Comparison of ENCODE assay signal across 8 cellular contexts in genomic region chr13:75762967-75763366, GRCh38.
DNase-seq lines count a peak whose midpoint lies in the region; ATAC-seq, FAIRE-seq and TF ChIP-seq lines count a peak whose summit lies in the region.

No MANE protein-coding gene starts in this region.

- peaks cover 1 to 3% of the 10 kb centered on the region in 2 experiments; a peak in 2 of 5 replicates for H3K36me3 ChIP-seq in HepG2 (replicated peaks in 1 of 2; ENCODE audit: control insufficient read depth in 1 of 2, insufficient read depth in 2 of 2, low read length in 2 of 2)
- no peaks in the 10 kb centered on the region for H3K36me3 ChIP-seq in upper lobe of left lung
- no peaks in the 10 kb centered on the region for H3K36me3 ChIP-seq in BE2C

- H3K4me3 ChIP-seq in HepG2 (replicated peaks in 1 of 3; ENCODE audit: insufficient read depth in 1 of 3, low read depth in 2 of 3, low read length in 3 of 3) (peak overlapping the region; percentile 72 to 98 (median 77)), upper lobe of left lung (peak overlapping the region in 3 of 4 donors; percentile 34 to 43 (median 42)), BE2C (ENCODE audit: low read depth, low read length) (no peak overlapping the region)

- peaks cover 74% of the 10 kb centered on the region for H3K79me2 ChIP-seq in HepG2 (ENCODE audit: insufficient read depth, low read length)

- in situ Hi-C loops in HepG2 (cut with HindIII; ENCODE audit: extremely low pct_ligation_motif_present, low pct_unique_long_range_greater_than_20kb): loop anchor here (5.0 kb wide), 1 partner anchor 34 kb away; no protein-coding TSS in a partner anchor
- in situ Hi-C loops in ACHN (cut with HindIII; ENCODE audit: low pct_ligation_motif_present, low pct_unique_long_range_greater_than_20kb, low sequenced_read_pairs): no loop called here

- H3K36me3 Mint-ChIP-seq in activated naive CD4-positive, alpha-beta T cell treated with anti-CD3 and anti-CD28 coated beads for 36 hours (ENCODE audit: low read depth): peaks cover 12% of the 10 kb centered on the region
- H3K36me3 Mint-ChIP-seq in activated B cell treated with CpG ODN at 0.5 μM for 24 hours (ENCODE audit: low read depth): no peaks in the 10 kb centered on the region

- H3K27ac Mint-ChIP-seq in activated naive CD4-positive, alpha-beta T cell treated with anti-CD3 and anti-CD28 coated beads for 36 hours: peak overlapping the region; percentile 83
- no peak overlapping the region for H3K27ac Mint-ChIP-seq in activated B cell treated with CpG ODN at 0.5 μM for 24 hours

- ATAC-seq in activated B cell treated with CpG ODN at 0.5 μM for 24 hours (ENCODE audit: low read depth) (no peak), HepG2 (no peak), upper lobe of left lung (ENCODE audit: low FRiP score in 2 of 2) (no peak)

- H4K20me1 ChIP-seq in HepG2 (ENCODE audit: insufficient read depth, low read length): peaks cover 30% of the 10 kb centered on the region

- H3K9me3 ChIP-seq in HepG2 (ENCODE audit: low read length): no peaks in the 10 kb centered on the region
- no peaks in the 10 kb centered on the region for H3K9me3 ChIP-seq in upper lobe of left lung
- H3K9me3 ChIP-seq in BE2C: no peaks in the 10 kb centered on the region

- no peak for TF ChIP-seq EP300 in HepG2 (IDR thresholded peaks at IDR 0.05; ENCODE audit: low read depth in 2 of 2, low read length in 2 of 2)
- TF ChIP-seq EP300 in HepG2 (CRISPR knock-in tag; IDR thresholded peaks at IDR 0.05; ENCODE audit: borderline replicate concordance): no peak
- no peak for TF ChIP-seq EP300 in upper lobe of left lung (IDR thresholded peaks at IDR 0.05)

- intact Hi-C loops in activated naive CD4-positive, alpha-beta T cell treated with anti-CD3 and anti-CD28 coated beads for 36 hours (cut with micrococcal nuclease): loop anchor here (1.0 to 5.0 kb wide), 15 partner anchors 8 to 1564 kb away; partner anchors contain the start of genes LMO7, MYCBP2 and TBC1D4
- intact Hi-C loops in activated B cell treated with CpG ODN at 0.5 μM for 24 hours (cut with micrococcal nuclease): no loop called here
- intact Hi-C loops in HepG2 (cut with micrococcal nuclease; ENCODE audit: unreplicated experiment): loop anchor here (2.0 to 5.0 kb wide), 2 partner anchors 28 to 66 kb away; no protein-coding TSS in a partner anchor

- H2AFZ ChIP-seq in HepG2 (ENCODE audit: low read length): no peak overlapping the region

- H3K9ac ChIP-seq in HepG2 (ENCODE audit: insufficient read depth, low read depth, low read length): peak overlapping the region; percentile 83

- 0% methylated on average over 2 of the region's 2 CpGs for WGBS in HepG2 (ENCODE audit: low lambda C conversion rate)
- 43 to 58% methylated on average over 2 of the region's 2 CpGs for WGBS in upper lobe of left lung, 2 donors

- H3K4me1 Mint-ChIP-seq in activated naive CD4-positive, alpha-beta T cell treated with anti-CD3 and anti-CD28 coated beads for 36 hours (ENCODE audit: low read depth): peaks cover 77% of the 10 kb centered on the region
- H3K4me1 Mint-ChIP-seq in activated B cell treated with CpG ODN at 0.5 μM for 24 hours: peaks cover 27% of the 10 kb centered on the region

- BruUV-seq in HepG2 (replicated peaks; lab: Mats Ljungman, UMichigan): no TSS peak

- no peak for TF ChIP-seq RAD21 in HepG2 (CRISPR knock-in tag; IDR thresholded peaks at IDR 0.05)

- H3K4me1 ChIP-seq in HepG2 (ENCODE audit: insufficient read depth, low read length) (peaks cover 57% of the 10 kb centered on the region), upper lobe of left lung (peaks cover 0 to 12% (median 9%) of the 10 kb centered on the region in 4 donors), BE2C (peaks cover 7% of the 10 kb centered on the region; the same call in 1 of the 2 replicates)

- DNase-seq in activated naive CD4-positive, alpha-beta T cell treated with anti-CD3 and anti-CD28 coated beads for 36 hours: no peak
- no peak for DNase-seq in activated naive CD4-positive, alpha-beta T cell (lab: John Stamatoyannopoulos, UW)
- DNase-seq in activated B cell treated with CpG ODN at 0.5 μM for 24 hours (no peak), HepG2 (ENCODE audit: low spot score) (peak; percentile 26), upper lobe of left lung (no peak), ACHN (no peak), superior temporal gyrus (ENCODE audit: extremely low spot score) (no peak), BE2C (no peak)

- no peak for TF ChIP-seq POLR2A in HepG2 (IDR thresholded peaks at IDR 0.05; ENCODE audit: insufficient read depth in 1 of 2, low read depth in 2 of 2, low read length in 2 of 2)
- TF ChIP-seq POLR2A in upper lobe of left lung (IDR thresholded peaks at IDR 0.05): no peak

- FAIRE-seq in HepG2 (lab: Jason Lieb, UNC): no peak

- peak overlapping the region; percentile 95 for H3K27ac ChIP-seq in HepG2 (ENCODE audit: extremely low read length, insufficient read depth, low read length)
- H3K27ac ChIP-seq in upper lobe of left lung: peak overlapping the region; percentile 75 to 84 (median 80)

- CTCF ChIA-PET in activated naive CD4-positive, alpha-beta T cell treated with anti-CD3 and anti-CD28 coated beads for 36 hours (lab: Charles Lee): interaction anchor here (0.6 to 5.8 kb wide), 4 partner anchors 36 to 1220 kb away, joined by 3 to 50 read pairs (median 6); no protein-coding TSS in a partner anchor
- CTCF ChIA-PET in activated B cell treated with CpG ODN at 0.5 μM for 24 hours (lab: Charles Lee) (no interaction called here), HepG2 (lab: Yijun Ruan, JAX; ENCODE audit: low intra/inter-chr PET ratio, low total read pairs) (no interaction called here)

- peak overlapping the region; percentile 50 for H3K4me3 Mint-ChIP-seq in activated naive CD4-positive, alpha-beta T cell treated with anti-CD3 and anti-CD28 coated beads for 36 hours
- H3K4me3 Mint-ChIP-seq in activated B cell treated with CpG ODN at 0.5 μM for 24 hours: peak overlapping the region; percentile 64

- peak overlapping the region; percentile 84 for H3K4me2 ChIP-seq in HepG2 (ENCODE audit: low read depth, low read length)

- H3K9me3 Mint-ChIP-seq in activated naive CD4-positive, alpha-beta T cell treated with anti-CD3 and anti-CD28 coated beads for 36 hours: peaks cover 6% of the 10 kb centered on the region
- H3K9me3 Mint-ChIP-seq in activated B cell treated with CpG ODN at 0.5 μM for 24 hours: no peaks in the 10 kb centered on the region

- POLR2A ChIA-PET in activated B cell treated with CpG ODN at 0.5 μM for 24 hours (lab: Charles Lee) (no interaction called here), HepG2 (lab: Yijun Ruan, JAX) (interaction anchor here (5.9 kb wide), 1 partner anchor 28 kb away, joined by 78 read pairs; no protein-coding TSS in a partner anchor)

- TF ChIP-seq CTCF in activated B cell treated with CpG ODN at 0.5 μM for 24 hours (IDR thresholded peaks at IDR 0.05): no peak
- TF ChIP-seq CTCF in HepG2 (CRISPR knock-in tag; IDR thresholded peaks at IDR 0.05): no peak
- TF ChIP-seq CTCF in upper lobe of left lung (IDR thresholded peaks at IDR 0.05): no peak
- no peak for TF ChIP-seq CTCF in BE2C (IDR thresholded peaks at IDR 0.05; ENCODE audit: low read depth, low read length)

- peaks cover 4% of the 10 kb centered on the region for H3K27me3 Mint-ChIP-seq in activated naive CD4-positive, alpha-beta T cell treated with anti-CD3 and anti-CD28 coated beads for 36 hours (ENCODE audit: low read depth)
- no peaks in the 10 kb centered on the region for H3K27me3 Mint-ChIP-seq in activated B cell treated with CpG ODN at 0.5 μM for 24 hours

- H3K27me3 ChIP-seq in HepG2 (ENCODE audit: control insufficient read depth in 1 of 2, insufficient read depth in 2 of 2, low read length in 2 of 2): no peaks in the 10 kb centered on the region
- no peaks in the 10 kb centered on the region for H3K27me3 ChIP-seq in upper lobe of left lung
- no peaks in the 10 kb centered on the region for H3K27me3 ChIP-seq in BE2C

TF ChIP-seq in HepG2, 621 proteins besides CTCF, POLR2A, EP300 and RAD21:
- TF ChIP-seq ETV5 (CRISPR knock-in tag; IDR thresholded peaks at IDR 0.05; ENCODE audit: borderline replicate concordance): peak; percentile 44; the same call in 1 of the 2 replicates
- no peak for TF ChIP-seq PITX1 (CRISPR knock-in tag; IDR thresholded peaks at IDR 0.05)
- TF ChIP-seq HDAC1 (CRISPR knock-in tag; IDR thresholded peaks at IDR 0.05): peak; percentile 6; the same call in 1 of the 2 replicates
